2 cellular contexts compared by ENCODE assay signal in genomic region chr7:68409851-68410250, GRCh38.
TF ChIP-seq lines count a peak whose summit lies in the region.

No MANE protein-coding gene starts in this region.

TF ChIP-seq in GM23338, 12 proteins besides CTCF, POLR2A, EP300 and RAD21 (continued from another document):
- TF ChIP-seq STAT1 (IDR thresholded peaks at IDR 0.05; ENCODE audit: unreplicated experiment) (no peak), NANOG (IDR thresholded peaks at IDR 0.05; ENCODE audit: borderline replicate concordance) (no peak), EZH2phosphoT487 (IDR thresholded peaks at IDR 0.05; ENCODE audit: unreplicated experiment) (no peak), ZNF114 (CRISPR knock-in tag; IDR thresholded peaks at IDR 0.05) (no peak), EZH2 (IDR thresholded peaks at IDR 0.05; ENCODE audit: low read depth, unreplicated experiment) (no peak), JUNB (IDR thresholded peaks at IDR 0.05; ENCODE audit: unreplicated experiment) (no peak), ZNF462 (CRISPR knock-in tag; IDR thresholded peaks at IDR 0.05) (no peak), POLR2AphosphoS5 (IDR thresholded peaks at IDR 0.05; ENCODE audit: low read depth) (no peak), ZNF331 (CRISPR knock-in tag; IDR thresholded peaks at IDR 0.05; ENCODE audit: low read depth) (no peak)
- TF ChIP-seq, protein P1, sequence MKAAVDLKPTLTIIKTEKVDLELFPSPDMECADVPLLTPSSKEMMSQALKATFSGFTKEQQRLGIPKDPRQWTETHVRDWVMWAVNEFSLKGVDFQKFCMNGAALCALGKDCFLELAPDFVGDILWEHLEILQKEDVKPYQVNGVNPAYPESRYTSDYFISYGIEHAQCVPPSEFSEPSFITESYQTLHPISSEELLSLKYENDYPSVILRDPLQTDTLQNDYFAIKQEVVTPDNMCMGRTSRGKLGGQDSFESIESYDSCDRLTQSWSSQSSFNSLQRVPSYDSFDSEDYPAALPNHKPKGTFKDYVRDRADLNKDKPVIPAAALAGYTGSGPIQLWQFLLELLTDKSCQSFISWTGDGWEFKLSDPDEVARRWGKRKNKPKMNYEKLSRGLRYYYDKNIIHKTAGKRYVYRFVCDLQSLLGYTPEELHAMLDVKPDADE (IDR thresholded peaks at IDR 0.05) = no peak
- TF ChIP-seq, protein P2, sequence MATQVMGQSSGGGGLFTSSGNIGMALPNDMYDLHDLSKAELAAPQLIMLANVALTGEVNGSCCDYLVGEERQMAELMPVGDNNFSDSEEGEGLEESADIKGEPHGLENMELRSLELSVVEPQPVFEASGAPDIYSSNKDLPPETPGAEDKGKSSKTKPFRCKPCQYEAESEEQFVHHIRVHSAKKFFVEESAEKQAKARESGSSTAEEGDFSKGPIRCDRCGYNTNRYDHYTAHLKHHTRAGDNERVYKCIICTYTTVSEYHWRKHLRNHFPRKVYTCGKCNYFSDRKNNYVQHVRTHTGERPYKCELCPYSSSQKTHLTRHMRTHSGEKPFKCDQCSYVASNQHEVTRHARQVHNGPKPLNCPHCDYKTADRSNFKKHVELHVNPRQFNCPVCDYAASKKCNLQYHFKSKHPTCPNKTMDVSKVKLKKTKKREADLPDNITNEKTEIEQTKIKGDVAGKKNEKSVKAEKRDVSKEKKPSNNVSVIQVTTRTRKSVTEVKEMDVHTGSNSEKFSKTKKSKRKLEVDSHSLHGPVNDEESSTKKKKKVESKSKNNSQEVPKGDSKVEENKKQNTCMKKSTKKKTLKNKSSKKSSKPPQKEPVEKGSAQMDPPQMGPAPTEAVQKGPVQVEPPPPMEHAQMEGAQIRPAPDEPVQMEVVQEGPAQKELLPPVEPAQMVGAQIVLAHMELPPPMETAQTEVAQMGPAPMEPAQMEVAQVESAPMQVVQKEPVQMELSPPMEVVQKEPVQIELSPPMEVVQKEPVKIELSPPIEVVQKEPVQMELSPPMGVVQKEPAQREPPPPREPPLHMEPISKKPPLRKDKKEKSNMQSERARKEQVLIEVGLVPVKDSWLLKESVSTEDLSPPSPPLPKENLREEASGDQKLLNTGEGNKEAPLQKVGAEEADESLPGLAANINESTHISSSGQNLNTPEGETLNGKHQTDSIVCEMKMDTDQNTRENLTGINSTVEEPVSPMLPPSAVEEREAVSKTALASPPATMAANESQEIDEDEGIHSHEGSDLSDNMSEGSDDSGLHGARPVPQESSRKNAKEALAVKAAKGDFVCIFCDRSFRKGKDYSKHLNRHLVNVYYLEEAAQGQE (IDR thresholded peaks at IDR 0.05; ENCODE audit: unreplicated experiment) = no peak

TF ChIP-seq in H1, 55 proteins besides CTCF, POLR2A, EP300 and RAD21:
- TF ChIP-seq BRCA1 (IDR thresholded peaks at IDR 0.05; ENCODE audit: low read depth, low read length) = no peak
- peak; percentile 58 for TF ChIP-seq CHD7 (IDR thresholded peaks at IDR 0.05; ENCODE audit: insufficient replicate concordance, low read length)
